8 cellular contexts compared by ENCODE assay signal in genomic region chr22:39773976-39774539, GRCh38.
A peak's percentile ranks its signal among the peaks of the same experiment; 100 is the strongest.
DNase-seq lines count a peak whose midpoint lies in the region; ATAC-seq lines count a peak whose summit lies in the region.

No MANE protein-coding gene starts in this region.

- intact Hi-C loops in activated T-helper 1 cell treated with anti-CD3 and anti-CD28 coated beads, Interleukin-12 subunit alpha, Interleukin-12 subunit beta, Interleukin-2, Interleukin-4 antibody, amounts not matched to agents 30 ng/mL and 10 ng/mL and 1 ng/mL, durations not matched to agents 14 hours and 24 hours and 36 hours (cut with micrococcal nuclease) = loop anchor here (1.0 to 2.0 kb wide), 2 partner anchors 133 to 187 kb away; no protein-coding TSS in a partner anchor

- H3K36me3 Mint-ChIP-seq in activated T-helper 1 cell treated with anti-CD3 and anti-CD28 coated beads, Interleukin-12 subunit alpha, Interleukin-12 subunit beta, Interleukin-2, Interleukin-4 antibody, amounts not matched to agents 30 ng/mL and 10 ng/mL and 1 ng/mL, durations not matched to agents 14 hours and 24 hours and 36 hours (ENCODE audit: low read depth) = peaks cover 7% of the 10 kb centered on the region

- no peaks in the 10 kb centered on the region for H3K27me3 Mint-ChIP-seq in activated T-helper 1 cell treated with anti-CD3 and anti-CD28 coated beads, Interleukin-12 subunit alpha, Interleukin-12 subunit beta, Interleukin-2, Interleukin-4 antibody, amounts not matched to agents 30 ng/mL and 10 ng/mL and 1 ng/mL, durations not matched to agents 14 hours and 24 hours and 36 hours (ENCODE audit: insufficient read depth)

- H3K9me3 Mint-ChIP-seq in activated T-helper 1 cell treated with anti-CD3 and anti-CD28 coated beads, Interleukin-12 subunit alpha, Interleukin-12 subunit beta, Interleukin-2, Interleukin-4 antibody, amounts not matched to agents 30 ng/mL and 10 ng/mL and 1 ng/mL, durations not matched to agents 14 hours and 24 hours and 36 hours = peaks cover 17% of the 10 kb centered on the region

- peaks cover 60% of the 10 kb centered on the region for H3K4me1 Mint-ChIP-seq in activated T-helper 1 cell treated with anti-CD3 and anti-CD28 coated beads, Interleukin-12 subunit alpha, Interleukin-12 subunit beta, Interleukin-2, Interleukin-4 antibody, amounts not matched to agents 30 ng/mL and 10 ng/mL and 1 ng/mL, durations not matched to agents 14 hours and 24 hours and 36 hours (ENCODE audit: low read depth)

- DNase-seq in activated T-helper 1 cell treated with anti-CD3 and anti-CD28 coated beads, Interleukin-12 subunit alpha, Interleukin-12 subunit beta, Interleukin-2, Interleukin-4 antibody, amounts not matched to agents 30 ng/mL and 10 ng/mL and 1 ng/mL, durations not matched to agents 14 hours and 24 hours and 36 hours (ENCODE audit: low spot score) = peak; percentile 64
- peak in 2 of 3 donors; percentile 8 to 18 for DNase-seq in stimulated activated CD4-positive, alpha-beta T cell treated with anti-CD3 and anti-CD28 coated beads, Interleukin-12 subunit alpha, Interleukin-12 subunit beta, amount 100 ng/mL, for 48 hours (ENCODE audit: low read depth in 2 of 3, low spot score in 1 of 3)
- DNase-seq in NCI-H146 (lab: John Stamatoyannopoulos, UW) (no peak), CD1c-positive myeloid dendritic cell (ENCODE audit: extremely low spot score) (no peak), NOMO-1 treated with dmso at 0.1 percent for 144 hours (lab: John Stamatoyannopoulos, UW; ENCODE audit: unreplicated experiment) (no peak)

- peak overlapping the region; percentile 19 for H3K4me3 Mint-ChIP-seq in activated T-helper 1 cell treated with anti-CD3 and anti-CD28 coated beads, Interleukin-12 subunit alpha, Interleukin-12 subunit beta, Interleukin-2, Interleukin-4 antibody, amounts not matched to agents 30 ng/mL and 10 ng/mL and 1 ng/mL, durations not matched to agents 14 hours and 24 hours and 36 hours

- peak; percentile 66 for ATAC-seq in GM18867 (IDR thresholded peaks at IDR 0.05; ENCODE audit: unreplicated experiment)
- peak; percentile 56 for ATAC-seq in HG03469 (IDR thresholded peaks at IDR 0.05; ENCODE audit: unreplicated experiment)
- no peak for ATAC-seq in GM21786 (IDR thresholded peaks at IDR 0.05; ENCODE audit: unreplicated experiment)

- H3K27ac Mint-ChIP-seq in activated T-helper 1 cell treated with anti-CD3 and anti-CD28 coated beads, Interleukin-12 subunit alpha, Interleukin-12 subunit beta, Interleukin-2, Interleukin-4 antibody, amounts not matched to agents 30 ng/mL and 10 ng/mL and 1 ng/mL, durations not matched to agents 14 hours and 24 hours and 36 hours = peak overlapping the region; percentile 64

Comparison
In these comparisons a context has a peak if more than half of its experiments do, and no peak if none do; other contexts are left out.
1. DNase-seq: peak in activated T-helper 1 cell treated with anti-CD3 and anti-CD28 coated beads, Interleukin-12 subunit alpha, Interleukin-12 subunit beta, Interleukin-2, Interleukin-4 antibody, amounts not matched to agents 30 ng/mL and 10 ng/mL and 1 ng/mL, durations not matched to agents 14 hours and 24 hours and 36 hours (single experiment) and stimulated activated CD4-positive, alpha-beta T cell treated with anti-CD3 and anti-CD28 coated beads, Interleukin-12 subunit alpha, Interleukin-12 subunit beta, amount 100 ng/mL, for 48 hours (2 of 3); none in NCI-H146 (single experiment), CD1c-positive myeloid dendritic cell (single experiment) and NOMO-1 treated with dmso at 0.1 percent for 144 hours (single experiment).